Comparison of ENCODE assay signal across 20 cellular contexts in genomic region chr14:54809767-54810166, GRCh38.
DNase-seq lines count a peak whose midpoint lies in the region; ATAC-seq and TF ChIP-seq lines count a peak whose summit lies in the region.
"Had no signal": no experiment of that assay in that cellular context is flagged by ENCODE, and none has a peak within 500 bp of the region (broad histone marks: within the 10 kb centered on the region; RNA-seq: fewer than 3 reads in every experiment).

No MANE protein-coding gene starts in this region.

- no peak overlapping the region for H3K4me3 Mint-ChIP-seq in activated CD8-positive, alpha-beta memory T cell treated with anti-CD3 and anti-CD28 coated beads, Interleukin-2, amount 10 ng/mL, durations not matched to agents 7 days and 5 days
- H3K4me3 Mint-ChIP-seq: GM23338 had no signal

- H3K4me3 ChIP-seq in tibial artery (no peak overlapping the region), thyroid gland (replicated peaks in 1 of 3) (no peak overlapping the region)
- H3K4me3 ChIP-seq: A549; BLaER1 treated with 17β-estradiol and CSF1 and Interleukin-3, amounts not matched to agents 10 nM and 100 nM; GM23338 had no signal

- H3K9me3 ChIP-seq in tibial artery (no peaks in the 10 kb centered on the region), thyroid gland (no peaks in the 10 kb centered on the region)
- H3K9me3 ChIP-seq: A549 had no signal

- no peaks in the 10 kb centered on the region for H3K27me3 ChIP-seq in tibial artery
- no peaks in the 10 kb centered on the region for H3K27me3 ChIP-seq in thyroid gland
- H3K27me3 ChIP-seq: BLaER1 treated with 17β-estradiol and CSF1 and Interleukin-3, amounts not matched to agents 10 nM and 100 nM had no signal

- no peak overlapping the region for H3K27ac Mint-ChIP-seq in activated CD8-positive, alpha-beta memory T cell treated with anti-CD3 and anti-CD28 coated beads, Interleukin-2, amount 10 ng/mL, durations not matched to agents 7 days and 5 days
- H3K27ac Mint-ChIP-seq: GM23338 had no signal

- no peak for TF ChIP-seq CTCF in tibial artery (IDR thresholded peaks at IDR 0.05)
- no peak for TF ChIP-seq CTCF in thyroid gland (IDR thresholded peaks at IDR 0.05)

- intact Hi-C loops in tibial artery (cut with DNase I; ENCODE audit: low total_unique reads) (loop anchor here (10.0 kb wide), 1 partner anchor 115 kb away; no protein-coding TSS in a partner anchor), thyroid gland (cut with DNase I) (loop anchor here (5.0 kb wide), 1 partner anchor 247 kb away; no protein-coding TSS in a partner anchor)

- DNase-seq in activated CD8-positive, alpha-beta memory T cell treated with anti-CD3 and anti-CD28 coated beads for 24 hours: peak; percentile 42
- DNase-seq in activated CD8-positive, alpha-beta memory T cell treated with anti-CD3 and anti-CD28 coated beads, Interleukin-2, amount 10 ng/mL, durations not matched to agents 7 days and 5 days: no peak
- DNase-seq in ecto neural progenitor cell (ENCODE audit: low spot score): peak; percentile 37
- DNase-seq in tibial artery: no peak
- DNase-seq in thyroid gland: no peak
- DNase-seq: GDM1; NCI-H187 treated with DMSO at 0.1 percent for 48 hours; NCI-H345; NCI-H526 treated with DMSO at 0.1 percent for 48 hours; NK-92 treated with Interleukin-12 subunit alpha and Interleukin-12 subunit beta, amount 100 ng/mL, for 24 hours; OCI-M1; SHP77 treated with DMSO at 0.1 percent for 48 hours had no signal

- ATAC-seq in activated CD8-positive, alpha-beta memory T cell treated with anti-CD3 and anti-CD28 coated beads, Interleukin-2, amount 10 ng/mL, durations not matched to agents 7 days and 5 days: no peak
- ATAC-seq in GM18502 (IDR thresholded peaks at IDR 0.05; ENCODE audit: poor library complexity, unreplicated experiment) (peak; percentile 54), HG02798 (IDR thresholded peaks at IDR 0.05; ENCODE audit: poor library complexity, unreplicated experiment) (peak; percentile 48), HG03354 (IDR thresholded peaks at IDR 0.05; ENCODE audit: poor library complexity, severe bottlenecking, unreplicated experiment) (no peak)
- ATAC-seq: A549, GM23338, SK-N-SH treated with all-trans-retinoic acid at 6 μM for 48 hours had no signal

- H3K36me3 Mint-ChIP-seq in activated CD8-positive, alpha-beta memory T cell treated with anti-CD3 and anti-CD28 coated beads, Interleukin-2, amount 10 ng/mL, durations not matched to agents 7 days and 5 days: no peaks in the 10 kb centered on the region

- H3K4me1 Mint-ChIP-seq in activated CD8-positive, alpha-beta memory T cell treated with anti-CD3 and anti-CD28 coated beads, Interleukin-2, amount 10 ng/mL, durations not matched to agents 7 days and 5 days: no peaks in the 10 kb centered on the region

- H3K9me3 Mint-ChIP-seq in activated CD8-positive, alpha-beta memory T cell treated with anti-CD3 and anti-CD28 coated beads, Interleukin-2, amount 10 ng/mL, durations not matched to agents 7 days and 5 days (ENCODE audit: low read depth): no peaks in the 10 kb centered on the region
- H3K9me3 Mint-ChIP-seq: GM23338 had no signal

- CTCF ChIA-PET in activated CD8-positive, alpha-beta memory T cell treated with anti-CD3 and anti-CD28 coated beads, Interleukin-2, amount 10 ng/mL, durations not matched to agents 7 days and 5 days (lab: Charles Lee): no interaction called here

- 93% methylated on average over 8 of the region's 8 CpGs for WGBS in thyroid gland, 2 donors

- H3K27ac ChIP-seq in tibial artery: no peak overlapping the region
- no peak overlapping the region for H3K27ac ChIP-seq in thyroid gland
- H3K27ac ChIP-seq: A549; BLaER1 treated with 17β-estradiol and CSF1 and Interleukin-3, amounts not matched to agents 10 nM and 100 nM; HL-60 had no signal

- H3K27me3 Mint-ChIP-seq in activated CD8-positive, alpha-beta memory T cell treated with anti-CD3 and anti-CD28 coated beads, Interleukin-2, amount 10 ng/mL, durations not matched to agents 7 days and 5 days: peaks cover 21% of the 10 kb centered on the region

- H3K36me3 ChIP-seq in tibial artery: no peaks in the 10 kb centered on the region
- H3K36me3 ChIP-seq in thyroid gland: no peaks in the 10 kb centered on the region
- H3K36me3 ChIP-seq: BLaER1 treated with 17β-estradiol and CSF1 and Interleukin-3, amounts not matched to agents 10 nM and 100 nM had no signal

- H3K4me1 ChIP-seq in tibial artery (peaks cover 0 to 8% (median 3%) of the 10 kb centered on the region in 4 donors), thyroid gland (peaks cover 0 to 6% of the 10 kb centered on the region in 2 donors)

- TF ChIP-seq POLR2A in thyroid gland (IDR thresholded peaks at IDR 0.05): no peak

Comparison
In these comparisons a context has a peak if more than half of its experiments do, and no peak if none do; other contexts are left out.
1. DNase-seq: peak in activated CD8-positive, alpha-beta memory T cell treated with anti-CD3 and anti-CD28 coated beads for 24 hours (single experiment) and ecto neural progenitor cell (single experiment); none in activated CD8-positive, alpha-beta memory T cell treated with anti-CD3 and anti-CD28 coated beads, Interleukin-2, amount 10 ng/mL, durations not matched to agents 7 days and 5 days (single experiment), tibial artery (0 of 2) and thyroid gland (0 of 2).
2. ATAC-seq: peak in GM18502 (single experiment) and HG02798 (single experiment); none in activated CD8-positive, alpha-beta memory T cell treated with anti-CD3 and anti-CD28 coated beads, Interleukin-2, amount 10 ng/mL, durations not matched to agents 7 days and 5 days (single experiment) and HG03354 (single experiment).